ENCODE assay signal across 8 cellular contexts in genomic region chr2:36356990-36357505, GRCh38. TPM values are rescaled to one million over a fixed set of nuclear protein-coding genes. Genes with fewer than 3 reads are reported as not detected.
A peak's percentile ranks its signal among the peaks of the same experiment; 100 is the strongest.
DNase-seq lines count a peak whose midpoint lies in the region; ATAC-seq and TF ChIP-seq lines count a peak whose summit lies in the region.

No MANE protein-coding gene starts in this region.

- peak overlapping the region; percentile 76 for H3K4me2 ChIP-seq in skeletal muscle satellite cell (ENCODE audit: low read length)

- TF ChIP-seq CTCF in Caco-2 (IDR thresholded peaks at IDR 0.05; ENCODE audit: insufficient read depth in 1 of 2, low read depth in 1 of 2, low read length in 1 of 2, severe bottlenecking in 1 of 2, unreplicated experiment in 1 of 2) = no peak

- H3K27ac ChIP-seq in iPS DF 6.9 (ENCODE audit: low read length) = no peak overlapping the region

- peak overlapping the region; percentile 97 for H3K4me3 Mint-ChIP-seq in Caco-2 (ENCODE audit: unreplicated experiment)

- no peaks in the 10 kb centered on the region for H3K27me3 Mint-ChIP-seq in Caco-2 (ENCODE audit: insufficient read depth, unreplicated experiment)

- peaks cover 63% of the 10 kb centered on the region for H3K4me1 Mint-ChIP-seq in Caco-2 (ENCODE audit: low read depth, unreplicated experiment)

- POLR2A ChIA-PET in Caco-2 (lab: Charles Lee) = interaction anchor here (1.3 kb wide), 1 partner anchor 240 kb away, joined by 5 read pairs; no protein-coding TSS in a partner anchor

- peak; percentile 17 for ATAC-seq in GM19467 (IDR thresholded peaks at IDR 0.05; ENCODE audit: unreplicated experiment)
- peak; percentile 43 to 79 for ATAC-seq in activated naive CD4-positive, alpha-beta T cell treated with anti-CD3 and anti-CD28 coated beads, Interleukin-2, amount 50 U/mL, for 72 hours

- no TSS peak for BruUV-seq in Caco-2 (replicated peaks; lab: Mats Ljungman, UMichigan)

- DNase-seq in Caco-2 = no peak
- DNase-seq in KG1 (lab: John Stamatoyannopoulos, UW) = peak; percentile 38
- DNase-seq in activated naive CD4-positive, alpha-beta T cell treated with anti-CD3 and anti-CD28 coated beads, Interleukin-2, amount 50 U/mL, for 72 hours (ENCODE audit: low spot score in 2 of 2) = peak; percentile 28 to 66
- DNase-seq in iPS DF 6.9 (ENCODE audit: low read depth, low spot score) = no peak
- DNase-seq in mesenteric fat pad (ENCODE audit: low spot score) = no peak
- no peak for DNase-seq in ureter (ENCODE audit: low spot score)

- H3K4me1 ChIP-seq in Caco-2 (peaks cover 53% of the 10 kb centered on the region), iPS DF 6.9 (ENCODE audit: control insufficient read depth, insufficient read depth, low read length) (peaks cover 3% of the 10 kb centered on the region; the same call in 1 of the 2 replicates), skeletal muscle satellite cell (ENCODE audit: control insufficient read depth, insufficient read depth, low read length) (peaks cover 53% of the 10 kb centered on the region)

- CTCF ChIA-PET in Caco-2 (lab: Charles Lee) = interaction anchor here (3.0 kb wide), 1 partner anchor 103 kb away, joined by 18 read pairs; no protein-coding TSS in a partner anchor

- H3K27me3 ChIP-seq in Caco-2 (replicated peaks; ENCODE audit: control insufficient read depth, insufficient read depth, low read length) (no peaks in the 10 kb centered on the region), iPS DF 6.9 (ENCODE audit: control insufficient read depth, insufficient read depth, low read length) (no peaks in the 10 kb centered on the region), skeletal muscle satellite cell (ENCODE audit: control insufficient read depth, insufficient read depth, low read length) (no peaks in the 10 kb centered on the region)

- peak overlapping the region; percentile 93 for H3K27ac Mint-ChIP-seq in Caco-2 (ENCODE audit: unreplicated experiment)
- peak overlapping the region; percentile 33 to 50 for H3K27ac Mint-ChIP-seq in activated naive CD4-positive, alpha-beta T cell treated with anti-CD3 and anti-CD28 coated beads, Interleukin-2, amount 50 U/mL, for 72 hours

- H3K4me3 ChIP-seq in Caco-2 (ENCODE audit: low read depth, low read length) = peak overlapping the region; percentile 97
- peak overlapping the region; percentile 63 for H3K4me3 ChIP-seq in iPS DF 6.9 (ENCODE audit: low read length)
- H3K4me3 ChIP-seq in skeletal muscle satellite cell (ENCODE audit: low read length) = peak overlapping the region; percentile 95

- no CpG with 5 or more reads among the region's 31 CpGs for WGBS in iPS DF 6.9 (ENCODE audit: insufficient coverage, insufficient read length)

- H3K9me3 Mint-ChIP-seq in Caco-2 (ENCODE audit: unreplicated experiment) = no peaks in the 10 kb centered on the region
- no peaks in the 10 kb centered on the region for H3K9me3 Mint-ChIP-seq in activated naive CD4-positive, alpha-beta T cell treated with anti-CD3 and anti-CD28 coated beads, Interleukin-2, amount 50 U/mL, for 72 hours

- H3K9me3 ChIP-seq in Caco-2 (no peaks in the 10 kb centered on the region), iPS DF 6.9 (ENCODE audit: control insufficient read depth, insufficient read depth, low read length) (no peaks in the 10 kb centered on the region), skeletal muscle satellite cell (replicated peaks; ENCODE audit: low read length) (no peaks in the 10 kb centered on the region)

- peak overlapping the region; percentile 98 for H3K9ac ChIP-seq in skeletal muscle satellite cell (ENCODE audit: low read depth, low read length)

- intact Hi-C loops in Caco-2 (cut with micrococcal nuclease; ENCODE audit: unreplicated experiment) = loop anchor here (1.0 to 10.0 kb wide), 3 partner anchors 102 to 428 kb away; no protein-coding TSS in a partner anchor

- H3K36me3 ChIP-seq in Caco-2 (ENCODE audit: control insufficient read depth, insufficient read depth, low read length) (peaks cover 1% of the 10 kb centered on the region; the same call in 1 of the 2 replicates), iPS DF 6.9 (ENCODE audit: control insufficient read depth, insufficient read depth, low read length) (no peaks in the 10 kb centered on the region), skeletal muscle satellite cell (ENCODE audit: insufficient read depth, low read length) (peaks cover 27% of the 10 kb centered on the region)

- H3K36me3 Mint-ChIP-seq in Caco-2 (ENCODE audit: insufficient read depth, unreplicated experiment) = peaks cover 70% of the 10 kb centered on the region
- peaks cover 0 to 6% of the 10 kb centered on the region in 2 donors for H3K36me3 Mint-ChIP-seq in activated naive CD4-positive, alpha-beta T cell treated with anti-CD3 and anti-CD28 coated beads, Interleukin-2, amount 50 U/mL, for 72 hours

RNA-seq across cellular contexts. Expression of gene CRIM1, which starts 1.5 kb away (rescaled TPM):
- 270 and 292 TPM in 2 replicates for total RNA-seq in Caco-2 (2022)
- 1 to 10 TPM; 3.3 to 4.2 TPM for total RNA-seq in activated naive CD4-positive, alpha-beta T cell treated with anti-CD3 and anti-CD28 coated beads, Interleukin-2, amount 50 U/mL, for 72 hours
- 101 and 124 TPM in 2 replicates for total RNA-seq in skeletal muscle satellite cell (2012; rRNA removed)
- total RNA-seq in mesenteric fat pad = 230 TPM
- 95.0 TPM for total RNA-seq in ureter

Comparison
In these comparisons a context has a peak if more than half of its experiments do, and no peak if none do; other contexts are left out.
1. DNase-seq: peak in KG1 (single experiment) and activated naive CD4-positive, alpha-beta T cell treated with anti-CD3 and anti-CD28 coated beads, Interleukin-2, amount 50 U/mL, for 72 hours (2 of 2); none in Caco-2 (0 of 2), iPS DF 6.9 (single experiment), mesenteric fat pad (single experiment) and ureter (single experiment).
2. RNA of gene CRIM1, which starts 1.5 kb away (total RNA-seq): 270 to 292 TPM in Caco-2, 230 TPM in mesenteric fat pad (single experiment) and 95.0 TPM in ureter (single experiment); 3.3 to 4.2 TPM in activated naive CD4-positive, alpha-beta T cell treated with anti-CD3 and anti-CD28 coated beads, Interleukin-2, amount 50 U/mL, for 72 hours; every median in the first group is over 10 times any median in the second.
3. Peak in every context shown above with its lines, with median percentiles within 50 percentile points of each other: H3K4me3 ChIP-seq.